In genomic region chr7:142751526-142752175, GRCh38 we compare ENCODE assay signal across 4 cellular contexts. TPM values are rescaled to one million over a fixed set of nuclear protein-coding genes. Genes with fewer than 3 reads are reported as not detected.
"Had no signal": no experiment of that assay in that cellular context is flagged by ENCODE, and none has a peak within 500 bp of the region (broad histone marks: within the 10 kb centered on the region; RNA-seq: fewer than 3 reads in every experiment).

No MANE protein-coding gene starts in this region.

RNA-seq across cellular contexts. Expression of gene PRSS1, which starts 2.4 kb away (rescaled TPM):
- total RNA-seq: GM23338, H1, H9 had no signal
- polyA plus RNA-seq: GM23338, IgD-negative memory B cell had no signal

RNA-seq across cellular contexts. Expression of gene PRSS2, which starts 19.1 kb away (rescaled TPM):
- total RNA-seq: GM23338, H1, H9 had no signal
- polyA plus RNA-seq: GM23338, H1, IgD-negative memory B cell had no signal
